In genomic region chr9:135506327-135507103, GRCh38 we compare ENCODE assay signal across 23 cellular contexts. TPM values are rescaled to one million over a fixed set of nuclear protein-coding genes. Genes with fewer than 3 reads are reported as not detected.
DNase-seq lines count a peak whose midpoint lies in the region; ATAC-seq and TF ChIP-seq lines count a peak whose summit lies in the region.
"Had no signal": no experiment of that assay in that cellular context is flagged by ENCODE, and none has a peak within 500 bp of the region (broad histone marks: within the 10 kb centered on the region; RNA-seq: fewer than 3 reads in every experiment).

No MANE protein-coding gene starts in this region.

- peaks cover 21% of the 10 kb centered on the region for H4K20me1 ChIP-seq in SK-N-SH (ENCODE audit: insufficient read depth)

- peaks cover 3 to 33% of the 10 kb centered on the region in 2 experiments for H3K36me3 ChIP-seq in SK-N-SH (replicated peaks in 1 of 2; ENCODE audit: control insufficient read depth in 1 of 2, insufficient read depth in 2 of 2, low read length in 1 of 2)
- peaks cover 0 to 12% of the 10 kb centered on the region in 2 donors for H3K36me3 ChIP-seq in gastrocnemius medialis
- H3K36me3 ChIP-seq: uterus had no signal

- H3K9me3 ChIP-seq in SK-N-SH (no peaks in the 10 kb centered on the region), gastrocnemius medialis (no peaks in the 10 kb centered on the region)
- H3K9me3 ChIP-seq: A549, ascending aorta, esophagus squamous epithelium, neutrophil, uterus had no signal

- H3K9me2 ChIP-seq in SK-N-SH: no peaks in the 10 kb centered on the region

- H3K27ac ChIP-seq in SK-N-SH (ENCODE audit: low read depth in 2 of 2, low read length in 1 of 2): no peak overlapping the region
- H3K27ac ChIP-seq in foreskin keratinocyte: no peak overlapping the region
- no peak overlapping the region for H3K27ac ChIP-seq in gastrocnemius medialis
- H3K27ac ChIP-seq: A549, ascending aorta, esophagus squamous epithelium, neutrophil, uterus had no signal

- no peak overlapping the region for H3K9ac ChIP-seq in SK-N-SH

- no peaks in the 10 kb centered on the region for H3F3A ChIP-seq in SK-N-SH (replicated peaks; ENCODE audit: insufficient read depth)

- H2AFZ ChIP-seq in SK-N-SH (ENCODE audit: low read depth): no peak overlapping the region

- 67% methylated on average over 3 of the region's 14 CpGs for WGBS in SK-N-SH (ENCODE audit: low lambda C conversion rate)

- H3K79me2 ChIP-seq in SK-N-SH (ENCODE audit: insufficient read depth): peaks cover 11% of the 10 kb centered on the region

- H3K4me1 ChIP-seq in SK-N-SH (ENCODE audit: control insufficient read depth in 1 of 2, insufficient read depth in 2 of 2, low read depth in 1 of 2, low read length in 1 of 2): peaks cover 6 to 10% of the 10 kb centered on the region in 2 experiments; a peak in 2 of 4 replicates
- peaks cover 7% of the 10 kb centered on the region for H3K4me1 ChIP-seq in foreskin keratinocyte
- peaks cover 10 to 12% of the 10 kb centered on the region in 2 donors for H3K4me1 ChIP-seq in gastrocnemius medialis

- in situ Hi-C loops in gastrocnemius medialis (cut with MboI; ENCODE audit: low sequenced_read_pairs in 4 of 4): no loop called here

- no peak for TF ChIP-seq RAD21 in SK-N-SH (IDR thresholded peaks at IDR 0.05; ENCODE audit: low read length)

- TF ChIP-seq EP300 in SK-N-SH (IDR thresholded peaks at IDR 0.05; ENCODE audit: borderline replicate concordance in 1 of 2, low read depth in 1 of 2, low read length in 1 of 2): no peak

- POLR2A ChIA-PET in SK-N-SH (lab: Yijun Ruan, JAX): no interaction called here

- no peaks in the 10 kb centered on the region for H3K27me3 ChIP-seq in SK-N-SH (ENCODE audit: insufficient read depth)
- no peaks in the 10 kb centered on the region for H3K27me3 ChIP-seq in foreskin keratinocyte
- H3K27me3 ChIP-seq in gastrocnemius medialis: no peaks in the 10 kb centered on the region
- H3K27me3 ChIP-seq: ascending aorta, esophagus squamous epithelium, uterus had no signal

- H3K4me2 ChIP-seq in SK-N-SH: no peak overlapping the region
- H3K4me2 ChIP-seq: A549 had no signal

- TF ChIP-seq POLR2A in gastrocnemius medialis (IDR thresholded peaks at IDR 0.05): no peak

- no peak overlapping the region for H3K4me3 ChIP-seq in SK-N-SH (ENCODE audit: low read depth in 2 of 2, low read length in 1 of 2)
- no peak overlapping the region for H3K4me3 ChIP-seq in gastrocnemius medialis
- H3K4me3 ChIP-seq: A549, ascending aorta, esophagus squamous epithelium, uterus had no signal

- intact Hi-C loops in posterior vena cava (cut with DNase I): no loop called here
- intact Hi-C loops in gastrocnemius medialis (cut with DNase I; ENCODE audit: low total_unique reads): no loop called here

- TF ChIP-seq CTCF in SK-N-SH (IDR thresholded peaks at IDR 0.05) (no peak), foreskin keratinocyte (conservative IDR thresholded peaks at IDR 0.05) (no peak), gastrocnemius medialis (IDR thresholded peaks at IDR 0.05 in 4 of 5, conservative IDR thresholded peaks at IDR 0.05 in 1 of 5) (no peak)

- DNase-seq in activated effector memory CD4-positive, alpha-beta T cell treated with anti-CD3 and anti-CD28 coated beads, Interleukin-2, amount 50 U/mL, for 16 hours: peak; percentile 60
- DNase-seq in activated effector memory CD4-positive, alpha-beta T cell treated with Interleukin-2 at 50 U/mL for 16 hours: no peak
- DNase-seq in SK-N-SH (peak; percentile 44), foreskin keratinocyte (no peak), posterior vena cava (ENCODE audit: low spot score) (peak; percentile 69), globus pallidus (ENCODE audit: low spot score) (no peak), gastrocnemius medialis (no peak)
- DNase-seq: CD8-positive, alpha-beta T cell; esophagus squamous epithelium; NCI-H1105 treated with DMSO at 0.1 percent for 48 hours; NCI-H2227 treated with DMSO at 0.1 percent for 48 hours; stimulated activated naive CD4-positive, alpha-beta T cell; uterus had no signal

- CTCF ChIA-PET in SK-N-SH (lab: Yijun Ruan, JAX): interaction anchor here (2.1 kb wide), 1 partner anchor 86 kb away, joined by 9 read pairs; no protein-coding TSS in a partner anchor

- peak; percentile 18 for ATAC-seq in foreskin keratinocyte
- no peak for ATAC-seq in GM19397 (IDR thresholded peaks at IDR 0.05; ENCODE audit: unreplicated experiment)
- no peak for ATAC-seq in gastrocnemius medialis
- ATAC-seq: CD8-positive, alpha-beta T cell had no signal

TF ChIP-seq in SK-N-SH, 30 proteins besides CTCF, POLR2A, EP300 and RAD21 (continues in another document):
- no peak for TF ChIP-seq RFX5 (IDR thresholded peaks at IDR 0.05; ENCODE audit: low read length)
- TF ChIP-seq GATA2 (CRISPR knock-in tag; IDR thresholded peaks at IDR 0.05): no peak
- no peak for TF ChIP-seq NFIC (IDR thresholded peaks at IDR 0.05; ENCODE audit: borderline replicate concordance)
- TF ChIP-seq SMC3 (IDR thresholded peaks at IDR 0.05; ENCODE audit: low read depth, low read length): no peak
- no peak for TF ChIP-seq CHD2 (IDR thresholded peaks at IDR 0.05; ENCODE audit: low read length, partially characterized antibody)
- no peak for TF ChIP-seq ELF1 (IDR thresholded peaks at IDR 0.05)
- no peak for TF ChIP-seq RXRA (IDR thresholded peaks at IDR 0.05; ENCODE audit: borderline replicate concordance, low read depth)
- TF ChIP-seq USF2 (IDR thresholded peaks at IDR 0.05; ENCODE audit: borderline replicate concordance, low read depth, low read length): no peak
- TF ChIP-seq, protein P1, sequence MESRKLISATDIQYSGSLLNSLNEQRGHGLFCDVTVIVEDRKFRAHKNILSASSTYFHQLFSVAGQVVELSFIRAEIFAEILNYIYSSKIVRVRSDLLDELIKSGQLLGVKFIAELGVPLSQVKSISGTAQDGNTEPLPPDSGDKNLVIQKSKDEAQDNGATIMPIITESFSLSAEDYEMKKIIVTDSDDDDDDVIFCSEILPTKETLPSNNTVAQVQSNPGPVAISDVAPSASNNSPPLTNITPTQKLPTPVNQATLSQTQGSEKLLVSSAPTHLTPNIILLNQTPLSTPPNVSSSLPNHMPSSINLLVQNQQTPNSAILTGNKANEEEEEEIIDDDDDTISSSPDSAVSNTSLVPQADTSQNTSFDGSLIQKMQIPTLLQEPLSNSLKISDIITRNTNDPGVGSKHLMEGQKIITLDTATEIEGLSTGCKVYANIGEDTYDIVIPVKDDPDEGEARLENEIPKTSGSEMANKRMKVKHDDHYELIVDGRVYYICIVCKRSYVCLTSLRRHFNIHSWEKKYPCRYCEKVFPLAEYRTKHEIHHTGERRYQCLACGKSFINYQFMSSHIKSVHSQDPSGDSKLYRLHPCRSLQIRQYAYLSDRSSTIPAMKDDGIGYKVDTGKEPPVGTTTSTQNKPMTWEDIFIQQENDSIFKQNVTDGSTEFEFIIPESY (IDR thresholded peaks at IDR 0.05; ENCODE audit: borderline replicate concordance, low read depth): no peak
- TF ChIP-seq TEAD4 (IDR thresholded peaks at IDR 0.05; ENCODE audit: borderline replicate concordance, insufficient read depth): no peak
- TF ChIP-seq MXI1 (IDR thresholded peaks at IDR 0.05; ENCODE audit: low read depth, low read length): no peak
- no peak for TF ChIP-seq NRF1 (IDR thresholded peaks at IDR 0.05; ENCODE audit: low read depth, low read length)
- no peak for TF ChIP-seq YY1 (IDR thresholded peaks at IDR 0.05; ENCODE audit: low read depth)

RNA-seq across cellular contexts. Expression of gene MRPS2, which starts 6.0 kb away (rescaled TPM):
- polyA plus RNA-seq in SK-N-SH (2012; rRNA removed) (113 and 116 TPM in 2 replicates), foreskin keratinocyte (106 TPM in 2 replicates)
- polyA plus RNA-seq in SK-N-SH (2012; cell fraction: cytosol; rRNA removed): 36.6 and 76.5 TPM in 2 replicates
- polyA plus RNA-seq in SK-N-SH (2012; cell fraction: nucleus; rRNA removed): 59.4 and 94.1 TPM in 2 replicates
- total RNA-seq in foreskin keratinocyte (65.8 and 70.9 TPM in 2 replicates), posterior vena cava (10 to 100 TPM; 15.9 to 16.3 TPM), gastrocnemius medialis (100 to 1,000 TPM in 1 of 4 donors, 10 to 100 TPM in 3; 48.8 to 108 (median 69.5) TPM)

RNA-seq across cellular contexts. Expression of gene LCN1, which starts 14.7 kb away (rescaled TPM):
- polyA plus RNA-seq in SK-N-SH (2012; rRNA removed) (not detected in 2 replicates), foreskin keratinocyte (not detected in 2 replicates)
- polyA plus RNA-seq in SK-N-SH (2012; cell fraction: cytosol; rRNA removed): not detected in 2 replicates
- not detected in 2 replicates for polyA plus RNA-seq in SK-N-SH (2012; cell fraction: nucleus; rRNA removed)
- total RNA-seq in foreskin keratinocyte (not detected in 2 replicates), posterior vena cava (1 to 10 TPM in 1 of 2 donors, not detected in 1; 2.4 TPM), gastrocnemius medialis (not detected)
- total RNA-seq: activated T-helper 1 cell treated with anti-CD3 and anti-CD28 coated beads, Interleukin-12 subunit alpha, Interleukin-12 subunit beta, Interleukin-2, Interleukin-4 antibody, amounts not matched to agents 30 ng/mL and 10 ng/mL and 1 ng/mL, durations not matched to agents 14 hours and 24 hours and 36 hours; ascending aorta; CD8-positive, alpha-beta T cell; esophagus squamous epithelium; G401; lower leg skin; skeletal muscle tissue; T-helper 2 cell treated with Interferon-gamma antibody and Interleukin-4, amounts not matched to agents 100 ng/mL and 5 ng/mL, for 36 hours had no signal
- polyA plus RNA-seq: A549, IgD-negative memory B cell had no signal

RNA-seq across cellular contexts. Expression of gene PPP1R26, which starts 26.9 kb away (rescaled TPM):
- polyA plus RNA-seq in SK-N-SH (2012; rRNA removed): 18.6 and 20.1 TPM in 2 replicates
- polyA plus RNA-seq in SK-N-SH (2012; cell fraction: cytosol; rRNA removed): 11.6 and 16.6 TPM in 2 replicates
- 31.3 and 32.1 TPM in 2 replicates for polyA plus RNA-seq in SK-N-SH (2012; cell fraction: nucleus; rRNA removed)
- total RNA-seq in foreskin keratinocyte: 14.3 and 15.1 TPM in 2 replicates
- polyA plus RNA-seq in foreskin keratinocyte: 7.2 and 7.6 TPM in 2 replicates
- 1 to 10 TPM; 8.0 to 8.9 TPM for total RNA-seq in posterior vena cava
- total RNA-seq in gastrocnemius medialis: 1 to 10 TPM; 2.6 to 7.1 (median 5.1) TPM

RNA-seq across cellular contexts. Expression of gene OBP2A, which starts 39.4 kb away (rescaled TPM):
- polyA plus RNA-seq in SK-N-SH (2012; rRNA removed) (not detected in 2 replicates), foreskin keratinocyte (not detected in 2 replicates)
- not detected in 2 replicates for polyA plus RNA-seq in SK-N-SH (2012; cell fraction: cytosol; rRNA removed)
- not detected in 2 replicates for polyA plus RNA-seq in SK-N-SH (2012; cell fraction: nucleus; rRNA removed)
- total RNA-seq in foreskin keratinocyte (not detected in 2 replicates), posterior vena cava (not detected), gastrocnemius medialis (not detected)
- total RNA-seq: activated T-helper 1 cell treated with anti-CD3 and anti-CD28 coated beads, Interleukin-12 subunit alpha, Interleukin-12 subunit beta, Interleukin-2, Interleukin-4 antibody, amounts not matched to agents 30 ng/mL and 10 ng/mL and 1 ng/mL, durations not matched to agents 14 hours and 24 hours and 36 hours; ascending aorta; CD8-positive, alpha-beta T cell; esophagus squamous epithelium; G401; skeletal muscle tissue; T-helper 2 cell treated with Interferon-gamma antibody and Interleukin-4, amounts not matched to agents 100 ng/mL and 5 ng/mL, for 36 hours; uterus had no signal
- polyA plus RNA-seq: A549, IgD-negative memory B cell had no signal

RNA-seq across cellular contexts. Expression of gene PAEP, which starts 55.0 kb away (rescaled TPM):
- polyA plus RNA-seq in SK-N-SH (2012; rRNA removed): 0.08 TPM in 1 of 2 replicates, not detected in the other
- not detected in 2 replicates for polyA plus RNA-seq in SK-N-SH (2012; cell fraction: cytosol; rRNA removed)
- 0.06 TPM in 1 of 2 replicates, not detected in the other for polyA plus RNA-seq in SK-N-SH (2012; cell fraction: nucleus; rRNA removed)
- not detected in 2 replicates for total RNA-seq in foreskin keratinocyte
- not detected in 2 replicates for polyA plus RNA-seq in foreskin keratinocyte
- not detected for total RNA-seq in posterior vena cava
- total RNA-seq in gastrocnemius medialis: not detected
- total RNA-seq: activated T-helper 1 cell treated with anti-CD3 and anti-CD28 coated beads, Interleukin-12 subunit alpha, Interleukin-12 subunit beta, Interleukin-2, Interleukin-4 antibody, amounts not matched to agents 30 ng/mL and 10 ng/mL and 1 ng/mL, durations not matched to agents 14 hours and 24 hours and 36 hours; ascending aorta; CD8-positive, alpha-beta T cell; esophagus squamous epithelium; G401; skeletal muscle tissue; T-helper 2 cell treated with Interferon-gamma antibody and Interleukin-4, amounts not matched to agents 100 ng/mL and 5 ng/mL, for 36 hours; uterus had no signal
- polyA plus RNA-seq: A549, IgD-negative memory B cell had no signal

Comparison
In these comparisons a context has a peak if more than half of its experiments do, and no peak if none do; other contexts are left out.
1. DNase-seq: peak in activated effector memory CD4-positive, alpha-beta T cell treated with anti-CD3 and anti-CD28 coated beads, Interleukin-2, amount 50 U/mL, for 16 hours (single experiment), SK-N-SH (single experiment) and posterior vena cava (single experiment); none in activated effector memory CD4-positive, alpha-beta T cell treated with Interleukin-2 at 50 U/mL for 16 hours (single experiment), foreskin keratinocyte (0 of 2), globus pallidus (single experiment) and gastrocnemius medialis (0 of 2).